Comparison of ENCODE assay signal across 1 cellular context in the genomic region with DNA sequence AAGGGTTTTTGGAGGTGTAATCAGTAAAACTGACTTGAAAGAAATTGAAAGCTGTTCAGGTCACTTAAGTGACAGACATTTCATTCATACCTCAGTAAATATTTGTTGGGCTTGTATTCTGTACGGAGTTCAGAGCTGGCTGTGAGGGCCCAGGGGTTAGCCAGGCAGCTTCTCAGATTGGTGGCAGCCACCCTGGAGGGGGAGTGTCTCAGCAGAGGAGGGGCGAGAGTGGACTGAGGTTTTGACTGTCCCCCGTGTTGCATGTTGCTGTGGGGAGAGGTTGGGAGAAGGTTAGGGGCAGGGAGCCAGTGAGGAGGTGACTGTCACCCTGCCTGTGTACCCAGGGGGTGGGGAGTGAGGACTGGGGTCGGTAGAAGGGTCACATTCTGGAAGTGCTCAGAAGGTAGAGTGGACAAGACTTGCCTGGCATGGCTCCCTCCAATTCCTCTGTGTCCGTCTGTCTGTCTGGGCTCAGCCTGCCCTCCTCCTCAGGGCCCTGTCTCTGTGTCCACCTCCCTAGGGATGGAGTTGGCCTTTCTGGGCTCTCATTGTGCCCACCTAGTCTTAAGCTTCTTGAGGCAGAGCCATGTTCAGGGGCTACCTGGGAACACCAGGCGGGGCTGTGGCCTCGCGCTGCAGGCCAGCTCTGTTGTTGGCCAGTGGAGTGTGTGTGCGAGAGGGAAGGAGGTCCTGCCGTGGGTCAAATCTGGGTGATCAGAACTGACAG.
TF ChIP-seq lines count a peak whose summit lies in the region.

No MANE protein-coding gene starts in this region.

TF ChIP-seq in HepG2, 621 proteins besides CTCF, POLR2A, EP300 and RAD21 (continued from another document and continues in another):
- TF ChIP-seq, protein P1, sequence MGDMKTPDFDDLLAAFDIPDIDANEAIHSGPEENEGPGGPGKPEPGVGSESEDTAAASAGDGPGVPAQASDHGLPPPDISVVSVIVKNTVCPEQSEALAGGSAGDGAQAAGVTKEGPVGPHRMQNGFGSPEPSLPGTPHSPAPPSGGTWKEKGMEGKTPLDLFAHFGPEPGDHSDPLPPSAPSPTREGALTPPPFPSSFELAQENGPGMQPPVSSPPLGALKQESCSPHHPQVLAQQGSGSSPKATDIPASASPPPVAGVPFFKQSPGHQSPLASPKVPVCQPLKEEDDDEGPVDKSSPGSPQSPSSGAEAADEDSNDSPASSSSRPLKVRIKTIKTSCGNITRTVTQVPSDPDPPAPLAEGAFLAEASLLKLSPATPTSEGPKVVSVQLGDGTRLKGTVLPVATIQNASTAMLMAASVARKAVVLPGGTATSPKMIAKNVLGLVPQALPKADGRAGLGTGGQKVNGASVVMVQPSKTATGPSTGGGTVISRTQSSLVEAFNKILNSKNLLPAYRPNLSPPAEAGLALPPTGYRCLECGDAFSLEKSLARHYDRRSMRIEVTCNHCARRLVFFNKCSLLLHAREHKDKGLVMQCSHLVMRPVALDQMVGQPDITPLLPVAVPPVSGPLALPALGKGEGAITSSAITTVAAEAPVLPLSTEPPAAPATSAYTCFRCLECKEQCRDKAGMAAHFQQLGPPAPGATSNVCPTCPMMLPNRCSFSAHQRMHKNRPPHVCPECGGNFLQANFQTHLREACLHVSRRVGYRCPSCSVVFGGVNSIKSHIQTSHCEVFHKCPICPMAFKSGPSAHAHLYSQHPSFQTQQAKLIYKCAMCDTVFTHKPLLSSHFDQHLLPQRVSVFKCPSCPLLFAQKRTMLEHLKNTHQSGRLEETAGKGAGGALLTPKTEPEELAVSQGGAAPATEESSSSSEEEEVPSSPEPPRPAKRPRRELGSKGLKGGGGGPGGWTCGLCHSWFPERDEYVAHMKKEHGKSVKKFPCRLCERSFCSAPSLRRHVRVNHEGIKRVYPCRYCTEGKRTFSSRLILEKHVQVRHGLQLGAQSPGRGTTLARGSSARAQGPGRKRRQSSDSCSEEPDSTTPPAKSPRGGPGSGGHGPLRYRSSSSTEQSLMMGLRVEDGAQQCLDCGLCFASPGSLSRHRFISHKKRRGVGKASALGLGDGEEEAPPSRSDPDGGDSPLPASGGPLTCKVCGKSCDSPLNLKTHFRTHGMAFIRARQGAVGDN (CRISPR knock-in tag; IDR thresholded peaks at IDR 0.05) = peak; percentile 58
- no peak for TF ChIP-seq IKZF4 (CRISPR knock-in tag; IDR thresholded peaks at IDR 0.05; ENCODE audit: borderline replicate concordance, low read depth, not compliant biosample characterization)
- TF ChIP-seq ZSCAN21 (CRISPR knock-in tag; IDR thresholded peaks at IDR 0.05; ENCODE audit: borderline replicate concordance) = no peak
- TF ChIP-seq GLI4 (CRISPR knock-in tag; IDR thresholded peaks at IDR 0.05; ENCODE audit: borderline replicate concordance) = no peak
- TF ChIP-seq ZNF292 (CRISPR knock-in tag; IDR thresholded peaks at IDR 0.05; ENCODE audit: borderline replicate concordance, low read depth) = peak; percentile 22; the same call in 1 of the 2 replicates
- TF ChIP-seq, protein P2, sequence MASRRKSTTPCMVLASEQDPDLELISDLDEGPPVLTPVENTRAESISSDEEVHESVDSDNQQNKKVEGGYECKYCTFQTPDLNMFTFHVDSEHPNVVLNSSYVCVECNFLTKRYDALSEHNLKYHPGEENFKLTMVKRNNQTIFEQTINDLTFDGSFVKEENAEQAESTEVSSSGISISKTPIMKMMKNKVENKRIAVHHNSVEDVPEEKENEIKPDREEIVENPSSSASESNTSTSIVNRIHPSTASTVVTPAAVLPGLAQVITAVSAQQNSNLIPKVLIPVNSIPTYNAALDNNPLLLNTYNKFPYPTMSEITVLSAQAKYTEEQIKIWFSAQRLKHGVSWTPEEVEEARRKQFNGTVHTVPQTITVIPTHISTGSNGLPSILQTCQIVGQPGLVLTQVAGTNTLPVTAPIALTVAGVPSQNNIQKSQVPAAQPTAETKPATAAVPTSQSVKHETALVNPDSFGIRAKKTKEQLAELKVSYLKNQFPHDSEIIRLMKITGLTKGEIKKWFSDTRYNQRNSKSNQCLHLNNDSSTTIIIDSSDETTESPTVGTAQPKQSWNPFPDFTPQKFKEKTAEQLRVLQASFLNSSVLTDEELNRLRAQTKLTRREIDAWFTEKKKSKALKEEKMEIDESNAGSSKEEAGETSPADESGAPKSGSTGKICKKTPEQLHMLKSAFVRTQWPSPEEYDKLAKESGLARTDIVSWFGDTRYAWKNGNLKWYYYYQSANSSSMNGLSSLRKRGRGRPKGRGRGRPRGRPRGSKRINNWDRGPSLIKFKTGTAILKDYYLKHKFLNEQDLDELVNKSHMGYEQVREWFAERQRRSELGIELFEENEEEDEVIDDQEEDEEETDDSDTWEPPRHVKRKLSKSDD (CRISPR knock-in tag; IDR thresholded peaks at IDR 0.05; ENCODE audit: low read depth) = no peak
- TF ChIP-seq GATA4 (IDR thresholded peaks at IDR 0.05; ENCODE audit: borderline replicate concordance, low read depth) = no peak
- TF ChIP-seq, protein P3, sequence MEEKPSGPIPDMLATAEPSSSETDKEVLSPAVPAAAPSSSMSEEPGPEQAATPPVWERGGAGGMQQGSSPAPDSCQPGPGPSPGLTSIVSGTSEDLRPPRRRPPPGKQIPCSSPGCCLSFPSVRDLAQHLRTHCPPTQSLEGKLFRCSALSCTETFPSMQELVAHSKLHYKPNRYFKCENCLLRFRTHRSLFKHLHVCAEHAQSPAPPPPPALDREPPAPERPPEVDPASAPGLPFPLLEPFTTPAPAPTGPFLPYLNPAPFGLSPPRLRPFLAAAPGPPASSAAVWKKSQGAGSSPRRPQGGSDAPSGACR (CRISPR knock-in tag; IDR thresholded peaks at IDR 0.05) = no peak
- TF ChIP-seq MEIS1 (CRISPR knock-in tag; IDR thresholded peaks at IDR 0.05; ENCODE audit: borderline replicate concordance) = no peak
- TF ChIP-seq SAFB2 (CRISPR knock-in tag; IDR thresholded peaks at IDR 0.05; ENCODE audit: borderline replicate concordance, low read depth) = 0 out of 2 replicates have a peak, but pooled peaks have one; percentile 17
- TF ChIP-seq RFXAP (CRISPR knock-in tag; IDR thresholded peaks at IDR 0.05; ENCODE audit: borderline replicate concordance) = no peak
- 0 out of 2 replicates have a peak, but pooled peaks have one; percentile 16 for TF ChIP-seq ZFX (CRISPR knock-in tag; IDR thresholded peaks at IDR 0.05; ENCODE audit: low read depth)
- TF ChIP-seq, protein P4, sequence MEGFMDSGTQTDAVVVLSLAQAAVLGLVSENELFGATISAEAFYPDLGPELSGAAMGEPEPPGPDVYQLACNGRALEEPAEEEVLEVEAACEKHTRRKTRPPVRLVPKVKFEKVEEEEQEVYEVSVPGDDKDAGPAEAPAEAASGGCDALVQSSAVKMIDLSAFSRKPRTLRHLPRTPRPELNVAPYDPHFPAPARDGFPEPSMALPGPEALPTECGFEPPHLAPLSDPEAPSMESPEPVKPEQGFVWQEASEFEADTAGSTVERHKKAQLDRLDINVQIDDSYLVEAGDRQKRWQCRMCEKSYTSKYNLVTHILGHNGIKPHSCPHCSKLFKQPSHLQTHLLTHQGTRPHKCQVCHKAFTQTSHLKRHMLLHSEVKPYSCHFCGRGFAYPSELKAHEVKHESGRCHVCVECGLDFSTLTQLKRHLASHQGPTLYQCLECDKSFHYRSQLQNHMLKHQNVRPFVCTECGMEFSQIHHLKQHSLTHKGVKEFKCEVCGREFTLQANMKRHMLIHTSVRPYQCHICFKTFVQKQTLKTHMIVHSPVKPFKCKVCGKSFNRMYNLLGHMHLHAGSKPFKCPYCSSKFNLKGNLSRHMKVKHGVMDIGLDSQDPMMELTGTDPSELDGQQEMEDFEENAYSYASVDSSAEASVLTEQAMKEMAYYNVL (CRISPR knock-in tag; IDR thresholded peaks at IDR 0.05; ENCODE audit: borderline replicate concordance) = no peak
- 0 out of 2 replicates have a peak, but pooled peaks have one; percentile 26 for TF ChIP-seq ZNF501 (CRISPR knock-in tag; IDR thresholded peaks at IDR 0.05)
- TF ChIP-seq NR2F6 (IDR thresholded peaks at IDR 0.05) = 0 out of 2 replicates have a peak, but pooled peaks have one; percentile 36
- TF ChIP-seq NR2F6 (CRISPR knock-in tag; IDR thresholded peaks at IDR 0.05) = no peak
- TF ChIP-seq KLF9 (CRISPR knock-in tag; IDR thresholded peaks at IDR 0.05; ENCODE audit: low read depth) = no peak
- TF ChIP-seq ESRRA (CRISPR knock-in tag; IDR thresholded peaks at IDR 0.05; ENCODE audit: low read depth) = no peak
- 0 out of 2 replicates have a peak, but pooled peaks have one; percentile 52 for TF ChIP-seq ZNF230 (CRISPR knock-in tag; IDR thresholded peaks at IDR 0.05)
- TF ChIP-seq THAP11 (CRISPR knock-in tag; IDR thresholded peaks at IDR 0.05) = no peak
- TF ChIP-seq PHF5A (CRISPR knock-in tag; IDR thresholded peaks at IDR 0.05; ENCODE audit: low read depth, unreplicated experiment) = no peak
- TF ChIP-seq SMC3 (IDR thresholded peaks at IDR 0.05; ENCODE audit: low read length) = no peak
- TF ChIP-seq ZNF205 (CRISPR knock-in tag; IDR thresholded peaks at IDR 0.05) = no peak
- TF ChIP-seq, protein P5, sequence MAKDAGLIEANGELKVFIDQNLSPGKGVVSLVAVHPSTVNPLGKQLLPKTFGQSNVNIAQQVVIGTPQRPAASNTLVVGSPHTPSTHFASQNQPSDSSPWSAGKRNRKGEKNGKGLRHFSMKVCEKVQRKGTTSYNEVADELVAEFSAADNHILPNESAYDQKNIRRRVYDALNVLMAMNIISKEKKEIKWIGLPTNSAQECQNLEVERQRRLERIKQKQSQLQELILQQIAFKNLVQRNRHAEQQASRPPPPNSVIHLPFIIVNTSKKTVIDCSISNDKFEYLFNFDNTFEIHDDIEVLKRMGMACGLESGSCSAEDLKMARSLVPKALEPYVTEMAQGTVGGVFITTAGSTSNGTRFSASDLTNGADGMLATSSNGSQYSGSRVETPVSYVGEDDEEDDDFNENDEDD (CRISPR knock-in tag; IDR thresholded peaks at IDR 0.05; ENCODE audit: borderline replicate concordance) = no peak
- TF ChIP-seq BRD4 (CRISPR knock-in tag; IDR thresholded peaks at IDR 0.05) = no peak
- TF ChIP-seq ZNF496 (CRISPR knock-in tag; IDR thresholded peaks at IDR 0.05; ENCODE audit: insufficient replicate concordance) = no peak
- TF ChIP-seq, protein P6, sequence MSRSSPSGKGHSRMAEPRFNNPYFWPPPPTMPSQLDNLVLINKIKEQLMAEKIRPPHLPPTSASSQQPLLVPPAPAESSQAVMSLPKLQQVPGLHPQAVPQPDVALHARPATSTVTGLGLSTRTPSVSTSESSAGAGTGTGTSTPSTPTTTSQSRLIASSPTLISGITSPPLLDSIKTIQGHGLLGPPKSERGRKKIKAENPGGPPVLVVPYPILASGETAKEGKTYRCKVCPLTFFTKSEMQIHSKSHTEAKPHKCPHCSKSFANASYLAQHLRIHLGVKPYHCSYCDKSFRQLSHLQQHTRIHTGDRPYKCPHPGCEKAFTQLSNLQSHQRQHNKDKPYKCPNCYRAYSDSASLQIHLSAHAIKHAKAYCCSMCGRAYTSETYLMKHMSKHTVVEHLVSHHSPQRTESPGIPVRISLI (CRISPR knock-in tag; IDR thresholded peaks at IDR 0.05; ENCODE audit: borderline replicate concordance) = no peak
- TF ChIP-seq ZNF263 (CRISPR knock-in tag; IDR thresholded peaks at IDR 0.05) = no peak
- TF ChIP-seq, protein P7, sequence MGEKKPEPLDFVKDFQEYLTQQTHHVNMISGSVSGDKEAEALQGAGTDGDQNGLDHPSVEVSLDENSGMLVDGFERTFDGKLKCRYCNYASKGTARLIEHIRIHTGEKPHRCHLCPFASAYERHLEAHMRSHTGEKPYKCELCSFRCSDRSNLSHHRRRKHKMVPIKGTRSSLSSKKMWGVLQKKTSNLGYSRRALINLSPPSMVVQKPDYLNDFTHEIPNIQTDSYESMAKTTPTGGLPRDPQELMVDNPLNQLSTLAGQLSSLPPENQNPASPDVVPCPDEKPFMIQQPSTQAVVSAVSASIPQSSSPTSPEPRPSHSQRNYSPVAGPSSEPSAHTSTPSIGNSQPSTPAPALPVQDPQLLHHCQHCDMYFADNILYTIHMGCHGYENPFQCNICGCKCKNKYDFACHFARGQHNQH (CRISPR knock-in tag; IDR thresholded peaks at IDR 0.05) = no peak
- no peak for TF ChIP-seq IRF2 (CRISPR knock-in tag; IDR thresholded peaks at IDR 0.05)
- TF ChIP-seq FLYWCH1 (CRISPR knock-in tag; IDR thresholded peaks at IDR 0.05) = no peak
- peak; percentile 23; the same call in 1 of the 2 replicates for TF ChIP-seq HNF4A (CRISPR knock-in tag; IDR thresholded peaks at IDR 0.05)
- TF ChIP-seq RXRA (CRISPR knock-in tag; IDR thresholded peaks at IDR 0.05) = no peak
